ENCODE assay signal across 23 cellular contexts in the genomic region with DNA sequence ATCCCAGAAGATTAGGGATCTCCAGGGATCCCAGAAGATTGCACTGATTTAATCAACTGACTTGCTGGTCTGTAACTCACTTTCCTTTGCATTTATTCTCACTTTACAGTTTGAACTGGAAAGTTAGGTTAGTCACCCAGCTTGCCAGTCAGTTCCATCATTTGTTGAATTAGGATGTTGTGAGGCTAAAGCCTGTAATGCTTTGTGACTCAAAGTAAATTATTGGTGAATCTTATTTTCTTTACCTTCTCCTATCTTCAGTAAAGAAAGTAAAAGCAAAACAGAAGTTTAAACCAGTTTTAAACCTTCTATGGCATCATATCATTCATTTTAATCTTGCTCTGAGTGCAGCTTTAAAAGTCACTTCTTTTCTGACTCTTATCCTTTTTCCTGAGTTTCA.
DNase-seq lines count a peak whose midpoint lies in the region; ATAC-seq, FAIRE-seq and TF ChIP-seq lines count a peak whose summit lies in the region.
"Had no signal": no experiment of that assay in that cellular context is flagged by ENCODE, and none has a peak within 500 bp of the region (broad histone marks: within the 10 kb centered on the region; RNA-seq: fewer than 3 reads in every experiment).

No MANE protein-coding gene starts in this region.

- ATAC-seq in GM19452 (IDR thresholded peaks at IDR 0.05; ENCODE audit: unreplicated experiment) (no peak), sciatic nerve (no peak)
- ATAC-seq: activated CD8-positive, alpha-beta memory T cell treated with anti-CD3 and anti-CD28 coated beads, Interleukin-2, amount 10 ng/mL, durations not matched to agents 7 days and 5 days; K562; Panc1 had no signal

- no peak for TF ChIP-seq POLR2A in H54 (IDR thresholded peaks at IDR 0.05; ENCODE audit: low read depth, low read length)

- no peaks in the 10 kb centered on the region for H3K27me3 Mint-ChIP-seq in CD4-positive, alpha-beta memory T cell
- H3K27me3 Mint-ChIP-seq: activated CD8-positive, alpha-beta memory T cell treated with anti-CD3 and anti-CD28 coated beads, Interleukin-2, amount 10 ng/mL, durations not matched to agents 7 days and 5 days had no signal

- no peak overlapping the region for H3K4me3 ChIP-seq in WERI-Rb-1 (ENCODE audit: low read depth, low read length)
- no peak overlapping the region for H3K4me3 ChIP-seq in fibroblast of mammary gland (ENCODE audit: control insufficient read depth, low read depth, low read length)
- no peak overlapping the region for H3K4me3 ChIP-seq in CD4-positive, alpha-beta memory T cell (ENCODE audit: low read length in 2 of 2)
- H3K4me3 ChIP-seq: coronary artery, K562, sigmoid colon had no signal

- no peaks in the 10 kb centered on the region for H3K9me3 Mint-ChIP-seq in CD4-positive, alpha-beta memory T cell
- H3K9me3 Mint-ChIP-seq: mesothelial cell of epicardium had no signal

- POLR2A ChIA-PET in CD4-positive, alpha-beta memory T cell (lab: Charles Lee; ENCODE audit: partially characterized antibody), result no interaction called here

- intact Hi-C loops in sciatic nerve (cut with DNase I), result no loop called here
- intact Hi-C loops in CD4-positive, alpha-beta memory T cell (cut with micrococcal nuclease), result no loop called here

- no peak overlapping the region for H3K4me3 Mint-ChIP-seq in CD4-positive, alpha-beta memory T cell
- H3K4me3 Mint-ChIP-seq: activated CD8-positive, alpha-beta memory T cell treated with anti-CD3 and anti-CD28 coated beads, Interleukin-2, amount 10 ng/mL, durations not matched to agents 7 days and 5 days; mesothelial cell of epicardium had no signal

- CTCF ChIA-PET in CD4-positive, alpha-beta memory T cell (lab: Charles Lee; ENCODE audit: partially characterized antibody), result no interaction called here

- H3K27me3 ChIP-seq in WERI-Rb-1 (ENCODE audit: insufficient read depth, low read depth, severe bottlenecking), result no peaks in the 10 kb centered on the region
- no peaks in the 10 kb centered on the region for H3K27me3 ChIP-seq in CD4-positive, alpha-beta memory T cell (ENCODE audit: insufficient read depth, low read length)
- H3K27me3 ChIP-seq: sigmoid colon had no signal

- no peaks in the 10 kb centered on the region for H3K4me1 ChIP-seq in CD4-positive, alpha-beta memory T cell (ENCODE audit: insufficient read depth, low read length)

- H3K36me3 Mint-ChIP-seq in CD4-positive, alpha-beta memory T cell, result peaks cover 0 to 19% of the 10 kb centered on the region in 2 donors

- FAIRE-seq in H54 (lab: Jason Lieb, UNC), result peak; percentile 88
- FAIRE-seq: K562 had no signal

- no peak for DNase-seq in H54 (ENCODE audit: insufficient read length, low spot score)
- peak; percentile 35 for DNase-seq in WERI-Rb-1
- DNase-seq in fibroblast of mammary gland (ENCODE audit: low read depth), result peak; percentile 63
- peak; percentile 39 for DNase-seq in stromal cell of bone marrow (ENCODE audit: low read depth)
- DNase-seq in sciatic nerve (ENCODE audit: low spot score), result no peak
- DNase-seq in CD4-positive, alpha-beta memory T cell, result no peak
- DNase-seq in UCSD-AML1 (lab: John Stamatoyannopoulos, UW; ENCODE audit: unreplicated experiment), result no peak
- DNase-seq: activated CD4-positive, alpha-beta T cell treated with anti-CD3 and anti-CD28 coated beads for 1 hour; activated CD8-positive, alpha-beta memory T cell treated with anti-CD3 and anti-CD28 coated beads, Interleukin-2, amount 10 ng/mL, durations not matched to agents 7 days and 5 days; activated effector memory CD4-positive, alpha-beta T cell treated with anti-CD3 and anti-CD28 coated beads, Interleukin-2, amount 50 U/mL, for 16 hours; aorta; COR-L47; head of caudate nucleus; islet precursor cell; NCI-H1092 treated with DMSO at 0.1 percent for 48 hours; NCI-H748 treated with DMSO at 0.1 percent for 48 hours; sigmoid colon; stimulated activated CD4-positive, alpha-beta T cell treated with anti-CD3 and anti-CD28 coated beads, Interleukin-1b, Interleukin-23, amount 100 ng/mL, for 48 hours had no signal

- no peaks in the 10 kb centered on the region for H3K9me3 ChIP-seq in WERI-Rb-1 (ENCODE audit: severe bottlenecking)
- no peaks in the 10 kb centered on the region for H3K9me3 ChIP-seq in CD4-positive, alpha-beta memory T cell (ENCODE audit: control insufficient read depth in 1 of 2, low read length in 2 of 2)
- H3K9me3 ChIP-seq: sigmoid colon had no signal

- H3K4me1 Mint-ChIP-seq in CD4-positive, alpha-beta memory T cell, result peaks cover 0 to 6% (median 3%) of the 10 kb centered on the region in 4 donors

- H3K27ac ChIP-seq in WERI-Rb-1, result no peak overlapping the region; the same call in 1 of the 2 replicates
- H3K27ac ChIP-seq in CD4-positive, alpha-beta memory T cell (ENCODE audit: low read depth, low read length), result no peak overlapping the region
- H3K27ac ChIP-seq: sigmoid colon had no signal

- no peak overlapping the region for H3K27ac Mint-ChIP-seq in CD4-positive, alpha-beta memory T cell
- H3K27ac Mint-ChIP-seq: activated CD8-positive, alpha-beta memory T cell treated with anti-CD3 and anti-CD28 coated beads, Interleukin-2, amount 10 ng/mL, durations not matched to agents 7 days and 5 days had no signal

- peaks cover 37% of the 10 kb centered on the region for H3K36me3 ChIP-seq in WERI-Rb-1
- no peaks in the 10 kb centered on the region for H3K36me3 ChIP-seq in CD4-positive, alpha-beta memory T cell (ENCODE audit: insufficient read depth, low read length)
- H3K36me3 ChIP-seq: sigmoid colon had no signal

- TF ChIP-seq CTCF in WERI-Rb-1 (IDR thresholded peaks at IDR 0.05; ENCODE audit: low read depth, low read length), result no peak
- TF ChIP-seq CTCF in fibroblast of mammary gland (conservative IDR thresholded peaks at IDR 0.05; ENCODE audit: control insufficient read depth, insufficient read depth, low read depth, low read length), result no peak

Comparison
In these comparisons a context has a peak if more than half of its experiments do, and no peak if none do; other contexts are left out.
1. DNase-seq: peak in WERI-Rb-1 (single experiment), fibroblast of mammary gland (single experiment) and stromal cell of bone marrow (single experiment); none in H54 (single experiment), sciatic nerve (single experiment), CD4-positive, alpha-beta memory T cell (0 of 5) and UCSD-AML1 (single experiment).